Comparison of ENCODE assay signal across 8 cellular contexts in the genomic region with DNA sequence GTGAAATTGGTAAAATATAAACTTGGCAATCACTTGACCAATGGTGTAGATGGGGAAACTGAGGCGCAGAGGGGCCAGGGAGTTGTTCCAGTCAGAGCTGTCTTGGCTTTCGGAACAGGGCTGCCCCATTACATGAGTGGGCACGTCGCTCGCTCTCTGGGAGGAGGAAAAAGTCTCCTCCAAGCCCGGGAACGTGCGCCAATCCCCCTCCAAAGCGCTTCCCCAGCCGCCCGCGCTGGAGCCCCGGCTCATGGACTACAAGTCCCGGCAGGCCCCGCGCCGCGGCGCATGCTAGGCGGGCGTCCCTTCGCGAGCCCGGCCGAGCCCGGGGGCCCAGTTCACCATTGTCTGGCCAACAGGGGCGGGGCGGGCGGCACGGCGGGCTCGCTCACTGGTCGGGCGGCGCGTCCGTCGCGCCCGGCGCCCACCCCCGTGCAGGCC. TPM values are rescaled to one million over a fixed set of nuclear protein-coding genes. Genes with fewer than 3 reads are reported as not detected.
A peak's percentile ranks its signal among the peaks of the same experiment; 100 is the strongest.
DNase-seq lines count a peak whose midpoint lies in the region; ATAC-seq and TF ChIP-seq lines count a peak whose summit lies in the region.

No MANE protein-coding gene starts in this region.

- intact Hi-C loops in CD4-positive, alpha-beta T cell (cut with DNase I, micrococcal nuclease), result loop anchor here in 1 of 2 experiments (1.0 kb wide), 3 partner anchors 35 to 90 kb away; a partner anchor contains a TSS

- no peak overlapping the region for H2AK5ac ChIP-seq in mesendoderm (ENCODE audit: low read length)

- peak overlapping the region; percentile 56 for H3K4ac ChIP-seq in mesendoderm (ENCODE audit: low read depth, low read length)

- H3K4me1 Mint-ChIP-seq in CD4-positive, alpha-beta T cell (ENCODE audit: low read depth), result peaks cover 25% of the 10 kb centered on the region

- peak overlapping the region; percentile 24 for H2BK5ac ChIP-seq in mesendoderm (ENCODE audit: low read length)

- TF ChIP-seq CTCF in CD4-positive, alpha-beta T cell (IDR thresholded peaks at IDR 0.05), result no peak

- DNase-seq in CD4-positive, alpha-beta T cell, result peak; percentile 90 to 97 (median 96)
- DNase-seq in HT1080 (ENCODE audit: low read depth) (peak; percentile 90), NOMO-1 treated with dmso at 0.1 percent for 144 hours (lab: John Stamatoyannopoulos, UW; ENCODE audit: unreplicated experiment) (peak; percentile 86), mesendoderm (peak; percentile 98)
- DNase-seq in activated CD8-positive, alpha-beta memory T cell treated with anti-CD3 and anti-CD28 coated beads for 48 hours (ENCODE audit: low read depth in 2 of 3, low spot score in 2 of 3), result peak; percentile 94 to 97 (median 96)
- DNase-seq in effector memory CD4-positive, alpha-beta T cell, result peak; percentile 89 to 94 (median 89)
- DNase-seq in stimulated activated CD8-positive, alpha-beta memory T cell treated with anti-CD3 and anti-CD28 coated beads, Interleukin-12 subunit alpha, Interleukin-12 subunit beta, amount 100 ng/mL, for 1 hour (ENCODE audit: low read depth), result peak; percentile 91

- peak overlapping the region; percentile 84 for H3K4me3 Mint-ChIP-seq in CD4-positive, alpha-beta T cell

- no peak overlapping the region for H3K27ac ChIP-seq in CD4-positive, alpha-beta T cell (ENCODE audit: low read depth, low read length)
- H3K27ac ChIP-seq in effector memory CD4-positive, alpha-beta T cell (ENCODE audit: insufficient read depth, low read length, poor library complexity, severe bottlenecking), result no peak overlapping the region
- peak overlapping the region; percentile 90 for H3K27ac ChIP-seq in mesendoderm (ENCODE audit: low read depth, low read length)

- no peaks in the 10 kb centered on the region for H3K9me3 Mint-ChIP-seq in CD4-positive, alpha-beta T cell

- H3K4me1 ChIP-seq in effector memory CD4-positive, alpha-beta T cell (ENCODE audit: control insufficient read depth, insufficient read depth, low read length, poor library complexity, severe bottlenecking), result peaks cover 18% of the 10 kb centered on the region
- H3K4me1 ChIP-seq in mesendoderm (ENCODE audit: control insufficient read depth, low read depth, low read length), result peaks cover 3% of the 10 kb centered on the region

- H3K27ac Mint-ChIP-seq in CD4-positive, alpha-beta T cell, result peak overlapping the region; percentile 62

- no peak overlapping the region for H4K8ac ChIP-seq in mesendoderm (ENCODE audit: low read depth, low read length)

- peaks cover 40% of the 10 kb centered on the region for H3K79me2 ChIP-seq in mesendoderm (ENCODE audit: control insufficient read depth, insufficient read depth, low read length)

- H3K36me3 ChIP-seq in effector memory CD4-positive, alpha-beta T cell (ENCODE audit: control insufficient read depth, insufficient read depth, low read length), result no peaks in the 10 kb centered on the region
- H3K36me3 ChIP-seq in mesendoderm (ENCODE audit: control insufficient read depth, insufficient read depth, low read length), result no peaks in the 10 kb centered on the region

- no peak overlapping the region for H2BK120ac ChIP-seq in mesendoderm (ENCODE audit: low read depth, low read length)

- H3K9me3 ChIP-seq in CD4-positive, alpha-beta T cell (ENCODE audit: control insufficient read depth, low read length), result no peaks in the 10 kb centered on the region
- no peaks in the 10 kb centered on the region for H3K9me3 ChIP-seq in effector memory CD4-positive, alpha-beta T cell (ENCODE audit: control insufficient read depth, low read length)

- no peak overlapping the region for H3K23ac ChIP-seq in mesendoderm (ENCODE audit: low read length)

- no CpG with 5 or more reads among the region's 42 CpGs for WGBS in mesendoderm (ENCODE audit: extremely low coverage, insufficient coverage, low lambda C conversion rate)

- POLR2A ChIA-PET in CD4-positive, alpha-beta T cell (lab: Charles Lee), result interaction anchor here (1.1 to 1.7 kb wide), 3 partner anchors 30 to 41 kb away, joined by 3 to 7 read pairs (median 4); a partner anchor contains a TSS

- CTCF ChIA-PET in CD4-positive, alpha-beta T cell (lab: Charles Lee), result no interaction called here

- no peaks in the 10 kb centered on the region for H3K27me3 Mint-ChIP-seq in CD4-positive, alpha-beta T cell

- peak overlapping the region; percentile 85 for H3K56ac ChIP-seq in mesendoderm (ENCODE audit: low read length)

- H3K36me3 Mint-ChIP-seq in CD4-positive, alpha-beta T cell (ENCODE audit: low read depth), result no peaks in the 10 kb centered on the region

- H3K27me3 ChIP-seq in CD4-positive, alpha-beta T cell (ENCODE audit: control insufficient read depth, insufficient read depth, low read length), result no peaks in the 10 kb centered on the region
- no peaks in the 10 kb centered on the region for H3K27me3 ChIP-seq in effector memory CD4-positive, alpha-beta T cell (replicated peaks; ENCODE audit: control insufficient read depth, insufficient read depth, low read length, poor library complexity, severe bottlenecking)
- no peaks in the 10 kb centered on the region for H3K27me3 ChIP-seq in mesendoderm (ENCODE audit: insufficient read depth, low read length, poor library complexity)

- ATAC-seq in CD4-positive, alpha-beta T cell (ENCODE audit: poor library complexity), result peak; percentile 98
- peak; percentile 92 for ATAC-seq in GM21360 (IDR thresholded peaks at IDR 0.05; ENCODE audit: unreplicated experiment)

- no peak overlapping the region for H2BK15ac ChIP-seq in mesendoderm (replicated peaks; ENCODE audit: low read depth)

- H3K4me2 ChIP-seq in mesendoderm (ENCODE audit: low read length), result peak overlapping the region; percentile 58

- peak overlapping the region; percentile 81 for H3K9ac ChIP-seq in mesendoderm (ENCODE audit: low read length)

- H3K79me1 ChIP-seq in mesendoderm (ENCODE audit: low read length), result peaks cover 28% of the 10 kb centered on the region

- H3K4me3 ChIP-seq in effector memory CD4-positive, alpha-beta T cell (ENCODE audit: insufficient read depth, low read depth, low read length, poor library complexity, severe bottlenecking), result peak overlapping the region; percentile 40
- peak overlapping the region; percentile 9 for H3K4me3 ChIP-seq in mesendoderm (ENCODE audit: low read length)

- H3K18ac ChIP-seq in mesendoderm (ENCODE audit: low read length), result peak overlapping the region; percentile 54

- H4K5ac ChIP-seq in mesendoderm (ENCODE audit: low read length), result peak overlapping the region; percentile 43

RNA-seq across cellular contexts. Expression of a gene that starts 0.3 kb away (rescaled TPM):
- 10 to 100 TPM; 10.8 to 11.6 TPM for total RNA-seq in CD4-positive, alpha-beta T cell
- total RNA-seq in HT1080 (2014; rRNA removed; shearing (Covaris generic)), result 36.5 and 39.3 TPM in 2 replicates
- polyA plus RNA-seq in HT1080 (2015; cell fraction: cytosol; rRNA removed), result 47.7 and 48.6 TPM in 2 replicates
- 54.8 and 54.9 TPM in 2 replicates for polyA plus RNA-seq in HT1080 (2015; cell fraction: nucleus; rRNA removed)
- polyA plus RNA-seq in mesendoderm (2013, experiment 1 of 2), result 30.6 TPM
- 31.0 TPM for polyA plus RNA-seq in mesendoderm (2013, experiment 2 of 2)

RNA-seq across cellular contexts. Expression of a gene that starts 33.4 kb away (rescaled TPM):
- total RNA-seq in CD4-positive, alpha-beta T cell, result 100 to 1,000 TPM; 179 to 190 TPM
- 189 and 191 TPM in 2 replicates for total RNA-seq in HT1080 (2014; rRNA removed; shearing (Covaris generic))
- 80.9 and 105 TPM in 2 replicates for polyA plus RNA-seq in HT1080 (2015; cell fraction: cytosol; rRNA removed)
- polyA plus RNA-seq in HT1080 (2015; cell fraction: nucleus; rRNA removed), result 232 and 272 TPM in 2 replicates
- 198 TPM for polyA plus RNA-seq in mesendoderm (2013, experiment 1 of 2)
- polyA plus RNA-seq in mesendoderm (2013, experiment 2 of 2), result 204 TPM

RNA-seq across cellular contexts. Expression of a gene that starts 35.3 kb away (rescaled TPM):
- total RNA-seq in CD4-positive, alpha-beta T cell, result 10 to 100 TPM; 10.7 to 14.3 TPM
- 5.7 and 8.1 TPM in 2 replicates for total RNA-seq in HT1080 (2014; rRNA removed; shearing (Covaris generic))
- 4.0 and 5.8 TPM in 2 replicates for polyA plus RNA-seq in HT1080 (2015; cell fraction: cytosol; rRNA removed)
- 14.5 and 14.8 TPM in 2 replicates for polyA plus RNA-seq in HT1080 (2015; cell fraction: nucleus; rRNA removed)
- 2.6 TPM for polyA plus RNA-seq in mesendoderm (2013, experiment 1 of 2)
- polyA plus RNA-seq in mesendoderm (2013, experiment 2 of 2), result 2.5 TPM

RNA-seq across cellular contexts. Expression of a gene that starts 41.5 kb away (rescaled TPM):
- total RNA-seq in CD4-positive, alpha-beta T cell, result 100 to 1,000 TPM; 117 to 119 TPM
- 75.9 and 91.6 TPM in 2 replicates for total RNA-seq in HT1080 (2014; rRNA removed; shearing (Covaris generic))
- polyA plus RNA-seq in HT1080 (2015; cell fraction: cytosol; rRNA removed), result 80.4 and 81.9 TPM in 2 replicates
- polyA plus RNA-seq in HT1080 (2015; cell fraction: nucleus; rRNA removed), result 33.8 and 34.6 TPM in 2 replicates
- polyA plus RNA-seq in mesendoderm (2013, experiment 1 of 2), result 47.8 TPM
- 48.5 TPM for polyA plus RNA-seq in mesendoderm (2013, experiment 2 of 2)
